ENCODE assay signal across 10 cellular contexts in the genomic region with DNA sequence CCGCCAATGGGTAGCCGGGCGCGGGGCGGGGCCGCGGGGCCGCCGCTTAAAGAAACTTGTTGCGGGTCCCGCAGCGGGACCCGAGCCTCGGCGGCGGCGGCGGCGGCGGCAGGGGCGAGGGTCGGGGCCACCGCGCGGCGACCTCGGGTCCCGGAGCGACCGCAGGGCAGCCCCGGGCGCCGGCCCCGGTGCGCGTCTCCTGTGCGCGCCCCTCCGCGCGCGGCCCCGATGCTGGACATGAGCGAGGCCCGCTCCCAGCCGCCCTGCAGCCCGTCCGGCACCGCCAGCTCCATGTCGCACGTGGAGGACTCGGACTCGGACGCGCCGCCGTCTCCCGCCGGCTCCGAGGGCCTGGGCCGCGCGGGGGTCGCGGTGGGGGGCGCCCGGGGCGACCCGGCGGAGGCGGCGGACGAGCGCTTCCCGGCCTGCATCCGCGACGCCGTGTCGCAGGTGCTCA. TPM values are rescaled to one million over a fixed set of nuclear protein-coding genes. Genes with fewer than 3 reads are reported as not detected.
DNase-seq lines count a peak whose midpoint lies in the region; FAIRE-seq and TF ChIP-seq lines count a peak whose summit lies in the region.
"Had no signal": no experiment of that assay in that cellular context is flagged by ENCODE, and none has a peak within 500 bp of the region (broad histone marks: within the 10 kb centered on the region; RNA-seq: fewer than 3 reads in every experiment).

A gene (plus strand): TSS at position 76 of the 457 bp plus-strand sequence. CDS start 153 bp downstream, at position 229.

- CTCF ChIA-PET in endothelial cell of umbilical vein (lab: Charles Lee) = interaction anchor here (0.6 to 3.1 kb wide), 5 partner anchors 8 to 38 kb away, joined by 3 to 13 read pairs (median 5); no protein-coding TSS in a partner anchor

- intact Hi-C loops in CD14-positive monocyte (cut with micrococcal nuclease) (no loop called here), endothelial cell of umbilical vein (cut with micrococcal nuclease) (loop anchor here (2.0 kb wide), 1 partner anchor 15 kb away; no protein-coding TSS in a partner anchor)

- peak within 1 kb of the TSS; percentile 77 for H2AFZ ChIP-seq in endothelial cell of umbilical vein (ENCODE audit: low read depth, low read length)

- POLR2A ChIA-PET in endothelial cell of umbilical vein (lab: Charles Lee) = interaction anchor here (0.7 kb wide), 1 partner anchor 11 kb away, joined by 3 read pairs; a partner anchor contains a TSS

- peak within 1 kb of the TSS; percentile 58 for H3K4me3 ChIP-seq in NT2/D1 (ENCODE audit: insufficient read length, low read depth)
- peak within 1 kb of the TSS; percentile 28 to 45 (median 45) for H3K4me3 ChIP-seq in endothelial cell of umbilical vein (replicated peaks in 1 of 3; ENCODE audit: insufficient read depth in 1 of 3, low read depth in 1 of 3, low read length in 3 of 3)

- peaks cover 2% of the 10 kb centered on the region for H3K4me1 Mint-ChIP-seq in CD14-positive monocyte

- H3K27ac ChIP-seq in endothelial cell of umbilical vein (ENCODE audit: insufficient read depth, low read depth, low read length) = no peak within 1 kb of the TSS

- H3K9me3 Mint-ChIP-seq in CD14-positive monocyte = peaks cover 0 to 9% (median 0%) of the 10 kb centered on the region in 7 donors

- peaks cover 40 to 61% (median 53%) of the 10 kb centered on the region in 3 donors for H3K27me3 Mint-ChIP-seq in CD14-positive monocyte (ENCODE audit: low read depth in 3 of 3)

- no peak within 1 kb of the TSS for H3K27ac Mint-ChIP-seq in CD14-positive monocyte

- no peaks in the 10 kb centered on the region for H3K79me2 ChIP-seq in endothelial cell of umbilical vein (ENCODE audit: control insufficient read depth, insufficient read depth, low read length)

- no peak for FAIRE-seq in endothelial cell of umbilical vein (lab: Jason Lieb, UNC)

- no peaks in the 10 kb centered on the region for H4K20me1 ChIP-seq in endothelial cell of umbilical vein (replicated peaks; ENCODE audit: control insufficient read depth, extremely low read depth, insufficient read depth, low read length)

- no peaks in the 10 kb centered on the region for H3K9me1 ChIP-seq in endothelial cell of umbilical vein (replicated peaks; ENCODE audit: control insufficient read depth, extremely low read depth, insufficient read depth, low read length)

- H3K36me3 ChIP-seq in NT2/D1 (ENCODE audit: insufficient read depth, insufficient read length, low read length) (no peaks in the 10 kb centered on the region), endothelial cell of umbilical vein (ENCODE audit: control insufficient read depth in 2 of 2, extremely low read depth in 1 of 2, insufficient read depth in 2 of 2, low read length in 2 of 2) (no peaks in the 10 kb centered on the region)

- no TSS peak for BruUV-seq in endothelial cell of umbilical vein (replicated peaks; lab: Mats Ljungman, UMichigan)

- no peaks in the 10 kb centered on the region for H3K36me3 Mint-ChIP-seq in CD14-positive monocyte

- H3K4me1 ChIP-seq in NT2/D1 (ENCODE audit: insufficient read depth, insufficient read length) = peaks cover 18% of the 10 kb centered on the region
- peaks cover 4% of the 10 kb centered on the region for H3K4me1 ChIP-seq in endothelial cell of umbilical vein (ENCODE audit: control insufficient read depth, extremely low read depth, insufficient read depth, low read length)

- H3K9ac ChIP-seq in NT2/D1 (ENCODE audit: insufficient read length, low read depth) (peak within 1 kb of the TSS; percentile 82), endothelial cell of umbilical vein (replicated peaks; ENCODE audit: extremely low read depth, insufficient read depth, low read length) (no peak within 1 kb of the TSS)

- dilution Hi-C loops in endothelial cell of umbilical vein (cut with MboI; ENCODE audit: extremely low pct_ligation_motif_present, low sequenced_read_pairs) = no loop called here

- H3K27me3 ChIP-seq in NT2/D1 (ENCODE audit: insufficient read depth, insufficient read length) (peaks cover 56% of the 10 kb centered on the region), endothelial cell of umbilical vein (ENCODE audit: control insufficient read depth in 2 of 2, insufficient read depth in 2 of 2, low read length in 2 of 2) (peaks cover 8 to 20% of the 10 kb centered on the region in 2 experiments)

- no peaks in the 10 kb centered on the region for H3K9me3 ChIP-seq in NT2/D1 (ENCODE audit: insufficient read depth, low read length)
- no peaks in the 10 kb centered on the region for H3K9me3 ChIP-seq in endothelial cell of umbilical vein (replicated peaks; ENCODE audit: control insufficient read depth, insufficient read depth, low read length)

- TF ChIP-seq CTCF in CD14-positive monocyte (IDR thresholded peaks at IDR 0.05) (no peak), endothelial cell of umbilical vein (IDR thresholded peaks at IDR 0.05; ENCODE audit: extremely low read depth in 1 of 2, insufficient read depth in 1 of 2, low read depth in 1 of 2, low read length in 2 of 2) (no peak)

- no peak for TF ChIP-seq POLR2A in endothelial cell of umbilical vein (IDR thresholded peaks at IDR 0.05; ENCODE audit: low read depth, low read length)

- peak within 1 kb of the TSS; percentile 63 for H3K4me2 ChIP-seq in endothelial cell of umbilical vein (ENCODE audit: insufficient read depth, low read length)

- DNase-seq in CD14-positive monocyte (ENCODE audit: low spot score) (no peak), NT2/D1 (ENCODE audit: low read depth, low spot score) (no peak), endothelial cell of umbilical vein (ENCODE audit: low read depth, low spot score) (no peak), occipital lobe (lab: John Stamatoyannopoulos, UW) (no peak), NOMO-1 treated with dmso at 0.1 percent for 144 hours (lab: John Stamatoyannopoulos, UW; ENCODE audit: unreplicated experiment) (no peak), GF-D8 (lab: John Stamatoyannopoulos, UW) (no peak)
- DNase-seq in activated CD8-positive, alpha-beta memory T cell treated with anti-CD3 and anti-CD28 coated beads for 24 hours = no peak
- no peak for DNase-seq in stimulated activated CD4-positive, alpha-beta T cell treated with anti-CD3 and anti-CD28 coated beads, Interleukin-4, amount 100 ng/mL, for 4 hours
- DNase-seq: amniotic stem cell, NCI-H1105 had no signal

- peak within 1 kb of the TSS; percentile 63 to 90 for H3K4me3 Mint-ChIP-seq in CD14-positive monocyte

TF ChIP-seq in endothelial cell of umbilical vein, 7 proteins besides CTCF, POLR2A, EP300 and RAD21:
- TF ChIP-seq, protein P1, sequence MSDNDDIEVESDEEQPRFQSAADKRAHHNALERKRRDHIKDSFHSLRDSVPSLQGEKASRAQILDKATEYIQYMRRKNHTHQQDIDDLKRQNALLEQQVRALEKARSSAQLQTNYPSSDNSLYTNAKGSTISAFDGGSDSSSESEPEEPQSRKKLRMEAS (IDR thresholded peaks at IDR 0.05; ENCODE audit: insufficient read depth, insufficient read length) = no peak
- TF ChIP-seq MYC (IDR thresholded peaks at IDR 0.05; ENCODE audit: low read depth, low read length) = no peak
- no peak for TF ChIP-seq JUN (IDR thresholded peaks at IDR 0.05; ENCODE audit: borderline replicate concordance, insufficient read depth, insufficient read length, low read depth)
- TF ChIP-seq FOS (IDR thresholded peaks at IDR 0.05; ENCODE audit: borderline replicate concordance, insufficient read depth, low read length) = no peak
- TF ChIP-seq POLR2AphosphoS5 (IDR thresholded peaks at IDR 0.05; ENCODE audit: insufficient read depth, low read depth, low read length) = no peak
- TF ChIP-seq EZH2 (IDR thresholded peaks at IDR 0.05; ENCODE audit: borderline replicate concordance, low read depth, low read length, severe bottlenecking) = no peak
- no peak for TF ChIP-seq GATA2 (IDR thresholded peaks at IDR 0.05; ENCODE audit: insufficient read depth, insufficient read length, low read depth, low read length)

RNA-seq across cellular contexts. Expression of the gene that starts here (rescaled TPM):
- not detected for polyA plus RNA-seq in CD14-positive monocyte
- total RNA-seq in endothelial cell of umbilical vein = 0.42 and 0.53 TPM in 2 replicates
- 0.52 and 0.72 TPM in 2 replicates for polyA plus RNA-seq in endothelial cell of umbilical vein
- 0.35 and 0.37 TPM in 2 replicates for polyA plus RNA-seq in endothelial cell of umbilical vein (2011; cell fraction: cytosol; rRNA removed)
- polyA plus RNA-seq in endothelial cell of umbilical vein (2011; cell fraction: nucleus; rRNA removed) = 3.1 and 3.3 TPM in 2 replicates
- polyA plus RNA-seq in endothelial cell of umbilical vein (2012) = 0.29 and 0.45 TPM in 2 replicates
- 0.17 and 0.25 TPM in 2 replicates for polyA minus RNA-seq in endothelial cell of umbilical vein
- not detected for polyA minus RNA-seq in endothelial cell of umbilical vein (2011; cell fraction: cytosol; rRNA and poly(A)+ RNA removed)
- 0.24 and 0.53 TPM in 2 replicates for polyA minus RNA-seq in endothelial cell of umbilical vein (2011; cell fraction: nucleus; rRNA and poly(A)+ RNA removed)
- total RNA-seq in occipital lobe = 20.1 TPM

Comparison
In these comparisons a context has a peak if more than half of its experiments do, and no peak if none do; other contexts are left out.
1. RNA of the gene that starts here (total RNA-seq): 20.1 TPM in occipital lobe (single experiment); 0.42 to 0.53 TPM in endothelial cell of umbilical vein; every median in the first group is over 10 times any median in the second.